23 cellular contexts compared by ENCODE assay signal in the genomic region with DNA sequence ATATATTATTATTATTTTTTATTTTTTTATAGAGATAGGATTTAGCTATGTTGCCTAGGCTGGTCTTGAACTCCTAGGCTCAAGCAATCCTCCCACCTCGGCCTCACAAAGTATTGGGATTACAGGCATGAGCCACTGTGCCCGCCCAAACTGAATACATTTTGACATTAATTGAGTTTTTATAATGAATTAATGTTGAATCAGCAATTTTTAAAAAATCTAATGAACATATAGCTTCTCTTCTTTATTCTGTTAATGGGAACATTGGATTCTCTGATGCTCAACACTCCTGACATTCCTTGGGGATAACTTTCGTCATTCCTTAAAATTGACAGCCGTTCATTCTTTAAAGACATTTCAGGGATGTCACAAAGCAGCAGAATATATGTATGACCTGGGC. TPM values are rescaled to one million over a fixed set of nuclear protein-coding genes. Genes with fewer than 3 reads are reported as not detected.
DNase-seq lines count a peak whose midpoint lies in the region; ATAC-seq, FAIRE-seq and TF ChIP-seq lines count a peak whose summit lies in the region.
"Had no signal": no experiment of that assay in that cellular context is flagged by ENCODE, and none has a peak within 500 bp of the region (broad histone marks: within the 10 kb centered on the region; RNA-seq: fewer than 3 reads in every experiment).

No MANE protein-coding gene starts in this region.

- TF ChIP-seq CTCF in left ventricle myocardium inferior (IDR thresholded peaks at IDR 0.05; ENCODE audit: borderline replicate concordance), result no peak
- no peak for TF ChIP-seq CTCF in right atrium auricular region (IDR thresholded peaks at IDR 0.05)
- TF ChIP-seq CTCF in A549 (IDR thresholded peaks at IDR 0.05), result no peak
- no peak for TF ChIP-seq CTCF in progenitor cell of endocrine pancreas (IDR thresholded peaks at IDR 0.05; ENCODE audit: unreplicated experiment)
- TF ChIP-seq CTCF in psoas muscle (IDR thresholded peaks at IDR 0.05), result no peak

- peaks cover 5% of the 10 kb centered on the region for H3K9me3 Mint-ChIP-seq in progenitor cell of endocrine pancreas (ENCODE audit: low read depth)
- H3K9me3 Mint-ChIP-seq: CD4-positive, alpha-beta memory T cell had no signal

- 0 out of 2 replicates have a peak, but pooled peaks cover 11% of the 10 kb centered on the region for H3K79me2 ChIP-seq in Karpas-422 (ENCODE audit: low read length)

- peaks cover 8% of the 10 kb centered on the region for H3K36me3 Mint-ChIP-seq in progenitor cell of endocrine pancreas (ENCODE audit: insufficient read depth)

- H3K9ac ChIP-seq in Karpas-422 (ENCODE audit: low read length), result no peak overlapping the region
- H3K9ac ChIP-seq: BLaER1 treated with 17β-estradiol and CSF1 and Interleukin-3, amounts not matched to agents 10 nM and 100 nM had no signal

- H3K4me2 ChIP-seq in A549, result no peak overlapping the region
- H3K4me2 ChIP-seq in Karpas-422 (ENCODE audit: low read depth, low read length, poor library complexity, severe bottlenecking), result no peak overlapping the region
- H3K4me2 ChIP-seq: BLaER1 treated with 17β-estradiol and CSF1 and Interleukin-3, amounts not matched to agents 10 nM and 100 nM had no signal

- peak overlapping the region; percentile 84 for H3K27ac ChIP-seq in left ventricle myocardium inferior (replicated peaks)
- peak overlapping the region in 1 of 2 donors; percentile 89 for H3K27ac ChIP-seq in right atrium auricular region
- no peak overlapping the region for H3K27ac ChIP-seq in A549
- H3K27ac ChIP-seq in Karpas-422 (ENCODE audit: low read length), result no peak overlapping the region
- no peak overlapping the region for H3K27ac ChIP-seq in psoas muscle
- H3K27ac ChIP-seq: 22Rv1; BLaER1 treated with 17β-estradiol and CSF1 and Interleukin-3, amounts not matched to agents 10 nM and 100 nM had no signal

- H3K36me3 ChIP-seq in left ventricle myocardium inferior (no peaks in the 10 kb centered on the region), right atrium auricular region (no peaks in the 10 kb centered on the region), Karpas-422 (ENCODE audit: insufficient read depth, low read length) (no peaks in the 10 kb centered on the region), psoas muscle (ENCODE audit: insufficient read depth in 1 of 2, low read depth in 1 of 2) (no peaks in the 10 kb centered on the region)
- H3K36me3 ChIP-seq: BE2C had no signal

- H2AFZ ChIP-seq in Karpas-422 (ENCODE audit: low read length), result no peak overlapping the region

- no peak for TF ChIP-seq EP300 in A549 (IDR thresholded peaks at IDR 0.05)

- no peak for FAIRE-seq in A549 (lab: Jason Lieb, UNC)
- FAIRE-seq: A204.1, G401.6, GM12892 had no signal

- no peaks in the 10 kb centered on the region for H3K9me2 ChIP-seq in Karpas-422 (replicated peaks; ENCODE audit: insufficient read depth, low read length)

- H3K4me3 ChIP-seq in left ventricle myocardium inferior, result no peak overlapping the region
- no peak overlapping the region for H3K4me3 ChIP-seq in right atrium auricular region
- no peak overlapping the region for H3K4me3 ChIP-seq in A549
- H3K4me3 ChIP-seq in Karpas-422 (ENCODE audit: low read length), result no peak overlapping the region
- no peak overlapping the region for H3K4me3 ChIP-seq in psoas muscle
- H3K4me3 ChIP-seq: BLaER1 treated with 17β-estradiol and CSF1 and Interleukin-3, amounts not matched to agents 10 nM and 100 nM had no signal

- POLR2A ChIA-PET in A549 (lab: Yijun Ruan, JAX), result no interaction called here

- peaks cover 13% of the 10 kb centered on the region for H3K4me1 Mint-ChIP-seq in progenitor cell of endocrine pancreas (ENCODE audit: low read depth)

- no peak overlapping the region for H3K4me3 Mint-ChIP-seq in progenitor cell of endocrine pancreas (ENCODE audit: low read depth)
- H3K4me3 Mint-ChIP-seq: CD4-positive, alpha-beta memory T cell had no signal

- H3K27me3 ChIP-seq in left ventricle myocardium inferior (ENCODE audit: low read depth) (no peaks in the 10 kb centered on the region), right atrium auricular region (no peaks in the 10 kb centered on the region), Karpas-422 (ENCODE audit: low read length) (no peaks in the 10 kb centered on the region), psoas muscle (ENCODE audit: insufficient read depth in 3 of 3, low read length in 2 of 3) (no peaks in the 10 kb centered on the region)
- H3K27me3 ChIP-seq: BE2C; BLaER1 treated with 17β-estradiol and CSF1 and Interleukin-3, amounts not matched to agents 10 nM and 100 nM had no signal

- no peak for ATAC-seq in A549
- no peak for ATAC-seq in psoas muscle

- CTCF ChIA-PET in A549 (lab: Yijun Ruan, JAX), result no interaction called here

- no peak for TF ChIP-seq POLR2A in A549 (IDR thresholded peaks at IDR 0.05; ENCODE audit: low read length)

- DNase-seq in left ventricle myocardium inferior (no peak), right atrium auricular region (ENCODE audit: low spot score) (no peak), A549 (ENCODE audit: low read depth in 1 of 2, low spot score in 1 of 2) (no peak), Karpas-422 (peak; percentile 6), progenitor cell of endocrine pancreas (ENCODE audit: low spot score, unreplicated experiment) (no peak), psoas muscle (no peak)
- DNase-seq in activated T-cell treated with anti-CD3 and anti-CD28 coated beads, Interleukin-2, amount 50 U/mL, for 48 hours, result no peak
- no peak for DNase-seq in stimulated activated CD4-positive, alpha-beta T cell treated with anti-CD3 and anti-CD28 coated beads, Interleukin-12 subunit alpha, Interleukin-12 subunit beta, amount 100 ng/mL, for 4 hours
- DNase-seq: ACHN; AML-193; BE2C; CD4-positive, alpha-beta memory T cell; COR-L47; DMS153; DND-41; GOT3; H7; HCEC 1CT had no signal

- H3K4me1 ChIP-seq in left ventricle myocardium inferior (peaks cover 55% of the 10 kb centered on the region), right atrium auricular region (peaks cover 0 to 54% of the 10 kb centered on the region in 2 donors), A549 (peaks cover 5% of the 10 kb centered on the region; the same call in 1 of the 3 replicates), Karpas-422 (ENCODE audit: low read length) (peaks cover 2% of the 10 kb centered on the region), psoas muscle (peaks cover 8% of the 10 kb centered on the region)
- H3K4me1 ChIP-seq: BE2C had no signal

- no peaks in the 10 kb centered on the region for H3K27me3 Mint-ChIP-seq in progenitor cell of endocrine pancreas
- H3K27me3 Mint-ChIP-seq: CD4-positive, alpha-beta memory T cell had no signal

- WGBS in A549 (ENCODE audit: missing lambda C conversion rate), result 97% methylated on average over 4 of the region's 4 CpGs
- WGBS in psoas muscle, 3 donors, result 88 to 97% (median 95%) methylated on average over 4 of the region's 4 CpGs

- no peaks in the 10 kb centered on the region for H3K9me3 ChIP-seq in left ventricle myocardium inferior (replicated peaks)
- no peaks in the 10 kb centered on the region for H3K9me3 ChIP-seq in right atrium auricular region
- no peaks in the 10 kb centered on the region for H3K9me3 ChIP-seq in A549
- no peaks in the 10 kb centered on the region for H3K9me3 ChIP-seq in Karpas-422 (ENCODE audit: low read length)
- H3K9me3 ChIP-seq in psoas muscle, result no peaks in the 10 kb centered on the region
- H3K9me3 ChIP-seq: BE2C had no signal

- no peak for TF ChIP-seq RAD21 in A549 (conservative IDR thresholded peaks at IDR 0.05 in 1 of 2, IDR thresholded peaks at IDR 0.05 in 1 of 2)

- peaks cover 19% of the 10 kb centered on the region; the same call in 1 of the 2 replicates for H4K20me1 ChIP-seq in Karpas-422 (ENCODE audit: insufficient read depth, low read depth, low read length)

- intact Hi-C loops in left ventricle myocardium inferior (cut with micrococcal nuclease) (no loop called here), psoas muscle (cut with DNase I) (no loop called here)

- H3K27ac Mint-ChIP-seq in progenitor cell of endocrine pancreas, result peak overlapping the region; percentile 34

TF ChIP-seq in A549, 52 proteins besides CTCF, POLR2A, EP300 and RAD21:
- TF ChIP-seq HOXB5 (CRISPR knock-in tag; IDR thresholded peaks at IDR 0.05) (no peak), CEBPB (IDR thresholded peaks at IDR 0.05) (no peak), PHF8 (IDR thresholded peaks at IDR 0.05; ENCODE audit: borderline replicate concordance, low read depth) (no peak), CHD4 (IDR thresholded peaks at IDR 0.05; ENCODE audit: borderline replicate concordance) (no peak), HOXA7 (CRISPR knock-in tag; IDR thresholded peaks at IDR 0.05) (no peak), MAFK (IDR thresholded peaks at IDR 0.05; ENCODE audit: partially characterized antibody) (peak; percentile 90)

RNA-seq across cellular contexts. Expression of gene ANKS1A, which starts 52.4 kb away (rescaled TPM):
- total RNA-seq in left ventricle myocardium inferior (33.5 TPM), right atrium auricular region (10 to 100 TPM; 26.7 to 30.9 TPM), progenitor cell of endocrine pancreas (36.4 and 39.3 TPM in 2 replicates), psoas muscle (10 to 100 TPM in 1 of 4 donors, 1 to 10 TPM in 3; 6.1 to 12.4 (median 7.7) TPM)
- polyA plus RNA-seq in A549 (2011; rRNA removed) (3.6 and 6.0 TPM in 2 replicates), A549 (2017; fragmentation: RNase III; extraction: RNeasy Plus Mini Kit Qiagen cat#74134 plus additional on column Dnase treatment) (4.9 to 5.9 TPM (median 5.4 TPM) in 3 replicates), psoas muscle (1 to 10 TPM; 3.9 to 5.7 (median 5.6) TPM)
- polyA plus RNA-seq in A549 (2012; cell fraction: cytosol; rRNA removed), result 3.1 and 3.7 TPM in 2 replicates
- polyA plus RNA-seq in A549 (2012; cell fraction: nucleus; rRNA removed), result 7.3 and 8.7 TPM in 2 replicates
- 9.8 and 10.9 TPM in 2 replicates for polyA minus RNA-seq in A549 (2011; rRNA and poly(A)+ RNA removed)
- total RNA-seq in Karpas-422 (2014; rRNA removed; shearing (Covaris generic); ENCODE audit: low replicate concordance), result 7.0 and 10.3 TPM in 2 replicates

RNA-seq across cellular contexts. Expression of gene TAF11, which starts 53.6 kb away (rescaled TPM):
- 18.1 TPM for total RNA-seq in left ventricle myocardium inferior
- 10 to 100 TPM; 17.1 to 19.0 TPM for total RNA-seq in right atrium auricular region
- polyA plus RNA-seq in A549 (2011; rRNA removed), result 25.4 and 28.9 TPM in 2 replicates
- 10.7 and 11.5 TPM in 2 replicates for polyA plus RNA-seq in A549 (2012; cell fraction: cytosol; rRNA removed)
- polyA plus RNA-seq in A549 (2012; cell fraction: nucleus; rRNA removed), result 5.5 and 11.6 TPM in 2 replicates
- polyA plus RNA-seq in A549 (2017; fragmentation: RNase III; extraction: RNeasy Plus Mini Kit Qiagen cat#74134 plus additional on column Dnase treatment), result 17.3 to 18.6 TPM (median 18.5 TPM) in 3 replicates
- 5.8 and 6.4 TPM in 2 replicates for polyA minus RNA-seq in A549 (2011; rRNA and poly(A)+ RNA removed)
- 15.9 and 19.1 TPM in 2 replicates for total RNA-seq in Karpas-422 (2014; rRNA removed; shearing (Covaris generic); ENCODE audit: low replicate concordance)
- total RNA-seq in progenitor cell of endocrine pancreas, result 37.4 and 41.6 TPM in 2 replicates
- 10 to 100 TPM; 17.4 to 25.8 (median 23.1) TPM for total RNA-seq in psoas muscle
- polyA plus RNA-seq in psoas muscle, result 10 to 100 TPM; 31.8 to 71.8 (median 60.9) TPM
